In the genomic region with DNA sequence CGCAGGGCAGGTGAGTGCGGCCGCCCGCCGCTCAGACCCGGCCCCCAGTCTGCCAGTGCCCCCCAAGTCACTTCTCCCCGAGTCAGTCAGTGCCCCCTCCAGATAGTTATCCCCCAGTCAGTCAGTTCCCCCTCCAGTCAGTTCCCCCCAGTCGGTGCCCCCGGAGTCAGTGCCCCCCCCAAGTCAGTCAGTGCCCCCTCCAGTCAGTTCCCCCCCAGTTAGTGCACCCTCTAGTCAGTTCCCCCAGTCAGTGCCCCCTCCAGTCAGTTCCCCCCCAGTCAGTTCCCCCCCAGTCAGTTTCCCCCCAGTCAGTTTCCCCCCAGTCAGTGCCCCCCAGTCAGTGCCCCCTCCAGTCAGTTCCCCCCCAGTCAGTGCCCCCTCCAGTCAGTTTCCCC, we compare ENCODE assay signal across 8 cellular contexts. TPM values are rescaled to one million over a fixed set of nuclear protein-coding genes. Genes with fewer than 3 reads are reported as not detected.
A peak's percentile ranks its signal among the peaks of the same experiment; 100 is the strongest.
DNase-seq lines count a peak whose midpoint lies in the region; ATAC-seq and TF ChIP-seq lines count a peak whose summit lies in the region.

No MANE protein-coding gene starts in this region.

- ATAC-seq in GM21423 (IDR thresholded peaks at IDR 0.05; ENCODE audit: unreplicated experiment) (no peak), HG03097 (IDR thresholded peaks at IDR 0.05; ENCODE audit: low FRiP score, unreplicated experiment) (no peak), GM18870 (IDR thresholded peaks at IDR 0.05; ENCODE audit: unreplicated experiment) (no peak)

- H3F3A ChIP-seq in neural cell (ENCODE audit: insufficient read depth, low read length, poor library complexity, severe bottlenecking), result no peaks in the 10 kb centered on the region

- H3K9me2 ChIP-seq in neural cell (ENCODE audit: insufficient read depth, low read length), result no peaks in the 10 kb centered on the region

- peaks cover 2% of the 10 kb centered on the region; the same call in 1 of the 2 replicates for H3K36me3 ChIP-seq in BJ (ENCODE audit: control insufficient read depth, insufficient read depth, low read length)
- no peaks in the 10 kb centered on the region; the same call in 1 of the 2 replicates for H3K36me3 ChIP-seq in MG63
- no peaks in the 10 kb centered on the region for H3K36me3 ChIP-seq in ectodermal cell (ENCODE audit: control insufficient read depth, insufficient read depth, low read length)
- H3K36me3 ChIP-seq in neural cell (ENCODE audit: insufficient read depth, low read length), result no peaks in the 10 kb centered on the region

- CTCF ChIA-PET in BJ (lab: Yijun Ruan, JAX) (interaction anchor here (0.7 kb wide), 1 partner anchor 103 kb away, joined by 3 read pairs; no protein-coding TSS in a partner anchor), GM10248 (lab: Yijun Ruan, JAX) (no interaction called here)

- TF ChIP-seq CTCF in BJ (IDR thresholded peaks at IDR 0.05; ENCODE audit: insufficient read depth, low read depth, low read length), result no peak
- TF ChIP-seq CTCF in neural cell (IDR thresholded peaks at IDR 0.05; ENCODE audit: poor library complexity, severe bottlenecking), result no peak
- TF ChIP-seq CTCF in GM10248 (IDR thresholded peaks at IDR 0.05; ENCODE audit: control extremely low read depth, extremely low read depth, low read depth, missing control alignments), result no peak

- H3K9ac ChIP-seq in neural cell (ENCODE audit: low read length), result peak overlapping the region; percentile 83

- no peak for TF ChIP-seq RAD21 in neural cell (conservative IDR thresholded peaks at IDR 0.05)

- WGBS in ectodermal cell, 2 experiments, result 0 to 1% methylated on average over 7 of the region's 9 CpGs

- H3K9me3 ChIP-seq in MG63 (no peaks in the 10 kb centered on the region), ectodermal cell (ENCODE audit: control insufficient read depth, low read length) (no peaks in the 10 kb centered on the region), neural cell (ENCODE audit: low read length) (no peaks in the 10 kb centered on the region)

- H4K20me1 ChIP-seq in neural cell (ENCODE audit: insufficient read depth), result no peaks in the 10 kb centered on the region

- DNase-seq in BJ (ENCODE audit: low read depth) (no peak), MG63 (no peak), GM10248 (ENCODE audit: extremely low spot score) (no peak)

- peaks cover 12% of the 10 kb centered on the region for H3K79me2 ChIP-seq in neural cell (replicated peaks; ENCODE audit: insufficient read depth, low read length)

- H3K27me3 ChIP-seq in BJ (ENCODE audit: control insufficient read depth, insufficient read depth, low read length) (no peaks in the 10 kb centered on the region), MG63 (no peaks in the 10 kb centered on the region), ectodermal cell (ENCODE audit: control insufficient read depth, insufficient read depth, low read length, poor library complexity, severe bottlenecking) (no peaks in the 10 kb centered on the region), neural cell (ENCODE audit: insufficient read depth, low read depth, low read length) (no peaks in the 10 kb centered on the region)

- no peak overlapping the region for H3K4me2 ChIP-seq in neural cell (ENCODE audit: low read length)

- H3K4me1 ChIP-seq in ectodermal cell (ENCODE audit: control insufficient read depth, insufficient read depth, low read length), result no peaks in the 10 kb centered on the region

- no peak overlapping the region for H2AFZ ChIP-seq in neural cell (ENCODE audit: low read depth, low read length)

- H3K27ac ChIP-seq in ectodermal cell (ENCODE audit: insufficient read depth, low read depth, low read length, poor library complexity, severe bottlenecking) (no peak overlapping the region), neural cell (ENCODE audit: low read length) (no peak overlapping the region)

- H3K4me3 ChIP-seq in BJ (ENCODE audit: low read depth, low read length) (peak overlapping the region; percentile 81), MG63 (peak overlapping the region; percentile 61), ectodermal cell (ENCODE audit: insufficient read depth, low read depth, low read length) (peak overlapping the region; percentile 68), neural cell (ENCODE audit: low read length) (peak overlapping the region; percentile 86)

- TF ChIP-seq EP300 in neural cell (conservative IDR thresholded peaks at IDR 0.05; ENCODE audit: poor library complexity, severe bottlenecking), result no peak

- POLR2A ChIA-PET in BJ (lab: Charles Lee) (no interaction called here), GM10248 (lab: Yijun Ruan, JAX) (no interaction called here)

TF ChIP-seq in neural cell, 6 proteins besides CTCF, POLR2A, EP300 and RAD21:
- TF ChIP-seq MXI1 (conservative IDR thresholded peaks at IDR 0.05; ENCODE audit: poor library complexity, severe bottlenecking), result no peak
- no peak for TF ChIP-seq EZH2 (IDR thresholded peaks at IDR 0.05; ENCODE audit: borderline replicate concordance, insufficient read depth, low read length, poor library complexity, severe bottlenecking)
- no peak for TF ChIP-seq TAF1 (IDR thresholded peaks at IDR 0.05; ENCODE audit: low read depth)
- TF ChIP-seq POLR2AphosphoS5 (IDR thresholded peaks at IDR 0.05), result no peak
- no peak for TF ChIP-seq SMC3 (conservative IDR thresholded peaks at IDR 0.05; ENCODE audit: poor library complexity)
- TF ChIP-seq, protein P1, sequence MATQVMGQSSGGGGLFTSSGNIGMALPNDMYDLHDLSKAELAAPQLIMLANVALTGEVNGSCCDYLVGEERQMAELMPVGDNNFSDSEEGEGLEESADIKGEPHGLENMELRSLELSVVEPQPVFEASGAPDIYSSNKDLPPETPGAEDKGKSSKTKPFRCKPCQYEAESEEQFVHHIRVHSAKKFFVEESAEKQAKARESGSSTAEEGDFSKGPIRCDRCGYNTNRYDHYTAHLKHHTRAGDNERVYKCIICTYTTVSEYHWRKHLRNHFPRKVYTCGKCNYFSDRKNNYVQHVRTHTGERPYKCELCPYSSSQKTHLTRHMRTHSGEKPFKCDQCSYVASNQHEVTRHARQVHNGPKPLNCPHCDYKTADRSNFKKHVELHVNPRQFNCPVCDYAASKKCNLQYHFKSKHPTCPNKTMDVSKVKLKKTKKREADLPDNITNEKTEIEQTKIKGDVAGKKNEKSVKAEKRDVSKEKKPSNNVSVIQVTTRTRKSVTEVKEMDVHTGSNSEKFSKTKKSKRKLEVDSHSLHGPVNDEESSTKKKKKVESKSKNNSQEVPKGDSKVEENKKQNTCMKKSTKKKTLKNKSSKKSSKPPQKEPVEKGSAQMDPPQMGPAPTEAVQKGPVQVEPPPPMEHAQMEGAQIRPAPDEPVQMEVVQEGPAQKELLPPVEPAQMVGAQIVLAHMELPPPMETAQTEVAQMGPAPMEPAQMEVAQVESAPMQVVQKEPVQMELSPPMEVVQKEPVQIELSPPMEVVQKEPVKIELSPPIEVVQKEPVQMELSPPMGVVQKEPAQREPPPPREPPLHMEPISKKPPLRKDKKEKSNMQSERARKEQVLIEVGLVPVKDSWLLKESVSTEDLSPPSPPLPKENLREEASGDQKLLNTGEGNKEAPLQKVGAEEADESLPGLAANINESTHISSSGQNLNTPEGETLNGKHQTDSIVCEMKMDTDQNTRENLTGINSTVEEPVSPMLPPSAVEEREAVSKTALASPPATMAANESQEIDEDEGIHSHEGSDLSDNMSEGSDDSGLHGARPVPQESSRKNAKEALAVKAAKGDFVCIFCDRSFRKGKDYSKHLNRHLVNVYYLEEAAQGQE (IDR thresholded peaks at IDR 0.05; ENCODE audit: borderline replicate concordance), result no peak

RNA-seq across cellular contexts. Expression of a gene that starts 0.4 kb away (rescaled TPM):
- 30.4 and 46.4 TPM in 2 replicates for polyA plus RNA-seq in BJ (2011; rRNA removed)
- polyA minus RNA-seq in BJ (2011; rRNA and poly(A)+ RNA removed), result 28.7 and 38.1 TPM in 2 replicates
- total RNA-seq in MG63 (2014; rRNA removed; shearing (Covaris generic); ENCODE audit: low replicate concordance), result 31.0 and 37.4 TPM in 2 replicates
- 53.1 TPM for polyA plus RNA-seq in ectodermal cell (2013, experiment 1 of 4)
- 55.9 TPM for polyA plus RNA-seq in ectodermal cell (2013, experiment 2 of 4)
- polyA plus RNA-seq in ectodermal cell (2013, experiment 3 of 4), result 44.8 TPM
- polyA plus RNA-seq in ectodermal cell (2013, experiment 4 of 4), result 48.2 TPM
- 84.6 and 85.4 TPM in 2 replicates for polyA plus RNA-seq in neural cell
- 77.0 and 86.7 TPM in 2 replicates for polyA minus RNA-seq in neural cell

RNA-seq across cellular contexts. Expression of a gene that starts 16.7 kb away (rescaled TPM):
- polyA plus RNA-seq in BJ (2011; rRNA removed) (3.7 and 8.2 TPM in 2 replicates), neural cell (51.0 and 58.9 TPM in 2 replicates)
- polyA minus RNA-seq in BJ (2011; rRNA and poly(A)+ RNA removed), result 5.4 and 6.3 TPM in 2 replicates
- 0.15 and 0.46 TPM in 2 replicates for total RNA-seq in MG63 (2014; rRNA removed; shearing (Covaris generic); ENCODE audit: low replicate concordance)
- 15.7 TPM for polyA plus RNA-seq in ectodermal cell (2013, experiment 1 of 4)
- polyA plus RNA-seq in ectodermal cell (2013, experiment 2 of 4), result 16.1 TPM
- polyA plus RNA-seq in ectodermal cell (2013, experiment 3 of 4), result 13.9 TPM
- 14.5 TPM for polyA plus RNA-seq in ectodermal cell (2013, experiment 4 of 4)
- polyA minus RNA-seq in neural cell, result 29.5 and 34.6 TPM in 2 replicates

RNA-seq across cellular contexts. Expression of a gene that starts 36.1 kb away (rescaled TPM):
- polyA plus RNA-seq in BJ (2011; rRNA removed), result 83.7 and 143 TPM in 2 replicates
- 151 and 183 TPM in 2 replicates for polyA minus RNA-seq in BJ (2011; rRNA and poly(A)+ RNA removed)
- total RNA-seq in MG63 (2014; rRNA removed; shearing (Covaris generic); ENCODE audit: low replicate concordance), result 65.6 and 80.7 TPM in 2 replicates
- 127 TPM for polyA plus RNA-seq in ectodermal cell (2013, experiment 1 of 4)
- polyA plus RNA-seq in ectodermal cell (2013, experiment 2 of 4), result 139 TPM
- 102 TPM for polyA plus RNA-seq in ectodermal cell (2013, experiment 3 of 4)
- 101 TPM for polyA plus RNA-seq in ectodermal cell (2013, experiment 4 of 4)
- polyA plus RNA-seq in neural cell, result 38.6 and 57.4 TPM in 2 replicates
- 61.9 and 76.2 TPM in 2 replicates for polyA minus RNA-seq in neural cell
